20 cellular contexts compared by ENCODE assay signal in genomic region chr15:95503640-95504225, GRCh38.
DNase-seq lines count a peak whose midpoint lies in the region; ATAC-seq, FAIRE-seq and TF ChIP-seq lines count a peak whose summit lies in the region.
"Had no signal": no experiment of that assay in that cellular context is flagged by ENCODE, and none has a peak within 500 bp of the region (broad histone marks: within the 10 kb centered on the region; RNA-seq: fewer than 3 reads in every experiment).

No MANE protein-coding gene starts in this region.

- H3K4me3 Mint-ChIP-seq in stimulated activated naive CD8-positive, alpha-beta T cell treated with anti-CD3 and anti-CD28 coated beads, Interleukin-15, amount 100 ng/mL, for 72 hours, result no peak overlapping the region
- H3K4me3 Mint-ChIP-seq: nephron had no signal

- H3K27ac Mint-ChIP-seq in activated naive CD4-positive, alpha-beta T cell treated with anti-CD3 and anti-CD28 coated beads, Interleukin-2, amount 50 U/mL, for 72 hours, result no peak overlapping the region
- H3K27ac Mint-ChIP-seq in stimulated activated naive CD8-positive, alpha-beta T cell treated with anti-CD3 and anti-CD28 coated beads, Interleukin-15, amount 100 ng/mL, for 72 hours, result no peak overlapping the region
- H3K27ac Mint-ChIP-seq: nephron had no signal

- ATAC-seq in activated naive CD4-positive, alpha-beta T cell treated with anti-CD3 and anti-CD28 coated beads, Interleukin-2, amount 50 U/mL, for 72 hours, result peak; percentile 14 to 94
- peak; percentile 52 for ATAC-seq in HG03460 (IDR thresholded peaks at IDR 0.05; ENCODE audit: unreplicated experiment)
- peak; percentile 97 for ATAC-seq in stimulated activated naive CD8-positive, alpha-beta T cell treated with anti-CD3 and anti-CD28 coated beads, Interleukin-15, amount 100 ng/mL, for 72 hours

- H3K27me3 Mint-ChIP-seq in stimulated activated naive CD8-positive, alpha-beta T cell treated with anti-CD3 and anti-CD28 coated beads, Interleukin-15, amount 100 ng/mL, for 72 hours, result peaks cover 18% of the 10 kb centered on the region

- peaks cover 8% of the 10 kb centered on the region for H3K4me1 Mint-ChIP-seq in stimulated activated naive CD8-positive, alpha-beta T cell treated with anti-CD3 and anti-CD28 coated beads, Interleukin-15, amount 100 ng/mL, for 72 hours

- peak in 1 of 2 donors; percentile 7 for DNase-seq in activated naive CD4-positive, alpha-beta T cell treated with anti-CD3 and anti-CD28 coated beads, Interleukin-2, amount 50 U/mL, for 72 hours (ENCODE audit: low spot score in 2 of 2)
- DNase-seq in activated naive CD4-positive, alpha-beta T cell treated with anti-CD3 and anti-CD28 coated beads, Interleukin-2, amount 50 U/mL, for 16 hours, result no peak
- DNase-seq in GM20000 (ENCODE audit: low spot score) (peak; percentile 24), G401 (ENCODE audit: low spot score) (no peak), H54 (ENCODE audit: insufficient read length, low spot score) (no peak), cerebellum (ENCODE audit: low spot score) (no peak)
- DNase-seq in stimulated activated naive CD8-positive, alpha-beta T cell treated with anti-CD3 and anti-CD28 coated beads, Interleukin-15, amount 100 ng/mL, for 72 hours, result peak in 1 of 2 donors; percentile 19
- DNase-seq: activated CD4-positive, alpha-beta T cell treated with anti-CD3 and anti-CD28 coated beads for 1 hour; activated naive CD4-positive, alpha-beta T cell; C1 segment of cervical spinal cord; erythroblast; Karpas-422; mesenchymal stem cell; NCI-H2081; posterior cingulate gyrus; SK-N-SH; stimulated activated CD4-positive, alpha-beta T cell treated with anti-CD3 and anti-CD28 coated beads, Interleukin-2, amount 100 ng/mL, for 24 hours had no signal

- no peaks in the 10 kb centered on the region for H3K36me3 Mint-ChIP-seq in activated naive CD4-positive, alpha-beta T cell treated with anti-CD3 and anti-CD28 coated beads, Interleukin-2, amount 50 U/mL, for 72 hours

- in situ Hi-C loops in G401 (cut with HindIII; ENCODE audit: low sequenced_read_pairs), result no loop called here

- H3K9me3 Mint-ChIP-seq in activated naive CD4-positive, alpha-beta T cell treated with anti-CD3 and anti-CD28 coated beads, Interleukin-2, amount 50 U/mL, for 72 hours, result peaks cover 0 to 4% of the 10 kb centered on the region in 2 donors
- H3K9me3 Mint-ChIP-seq in stimulated activated naive CD8-positive, alpha-beta T cell treated with anti-CD3 and anti-CD28 coated beads, Interleukin-15, amount 100 ng/mL, for 72 hours, result no peaks in the 10 kb centered on the region
- H3K9me3 Mint-ChIP-seq: nephron had no signal

- TF ChIP-seq CTCF in GM20000 (IDR thresholded peaks at IDR 0.05; ENCODE audit: extremely low read depth, missing control alignments), result no peak

- no peak for TF ChIP-seq POLR2A in H54 (IDR thresholded peaks at IDR 0.05; ENCODE audit: low read depth, low read length)

- no peak for FAIRE-seq in H54 (lab: Jason Lieb, UNC)
- FAIRE-seq: GM12892 had no signal
